ENCODE assay signal across 19 cellular contexts in the genomic region with DNA sequence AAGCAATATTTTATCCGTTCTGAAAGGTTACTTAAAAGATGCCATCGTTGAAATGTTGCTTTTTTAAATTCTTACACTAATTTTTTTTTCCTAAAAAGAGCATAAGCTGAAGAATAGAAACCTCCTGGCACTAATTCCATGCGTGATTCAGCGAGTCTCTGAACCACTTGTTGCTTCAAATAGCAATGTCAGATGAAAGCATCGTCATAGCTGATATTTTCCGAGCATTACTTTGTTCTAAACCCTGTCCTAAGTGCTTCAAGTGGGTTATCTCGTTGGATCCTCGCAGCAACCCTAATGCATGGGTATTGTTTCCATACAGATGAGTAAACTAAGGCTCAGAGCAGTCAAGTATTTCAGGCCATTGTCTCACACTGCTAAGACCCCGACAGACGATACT.
DNase-seq lines count a peak whose midpoint lies in the region; ATAC-seq and TF ChIP-seq lines count a peak whose summit lies in the region.
"Had no signal": no experiment of that assay in that cellular context is flagged by ENCODE, and none has a peak within 500 bp of the region (broad histone marks: within the 10 kb centered on the region; RNA-seq: fewer than 3 reads in every experiment).

No MANE protein-coding gene starts in this region.

- H3K4ac ChIP-seq in IMR-90 (ENCODE audit: low read depth, low read length) = no peak overlapping the region

- dilution Hi-C loops in IMR-90 (cut with HindIII; ENCODE audit: low sequenced_read_pairs, unreplicated experiment) = no loop called here

- no peaks in the 10 kb centered on the region for H3K9me3 ChIP-seq in GM23248 (ENCODE audit: low read depth)
- no peaks in the 10 kb centered on the region for H3K9me3 ChIP-seq in IMR-90 (ENCODE audit: control insufficient read depth, insufficient read depth, low read length)
- H3K9me3 ChIP-seq in psoas muscle = no peaks in the 10 kb centered on the region
- H3K9me3 ChIP-seq: BE2C, SJCRH30 had no signal

- H3K18ac ChIP-seq in IMR-90 (ENCODE audit: low read depth, low read length) = peak overlapping the region; percentile 29; the same call in 1 of the 2 replicates

- H2AFZ ChIP-seq in GM23248 = peak overlapping the region; percentile 95
- peak overlapping the region; percentile 44 for H2AFZ ChIP-seq in IMR-90 (replicated peaks; ENCODE audit: low read length, poor library complexity)

- H3K4me2 ChIP-seq in GM23248 (ENCODE audit: unreplicated experiment) (peak overlapping the region; percentile 85), IMR-90 (ENCODE audit: low read depth, low read length) (peak overlapping the region; percentile 75; the same call in 1 of the 2 replicates)

- no peak for ATAC-seq in IMR-90 (ENCODE audit: low read depth)
- ATAC-seq in psoas muscle = no peak
- ATAC-seq in GM19452 (IDR thresholded peaks at IDR 0.05; ENCODE audit: unreplicated experiment) = no peak
- ATAC-seq in natural killer cell treated with Interleukin-12 subunit alpha and Interleukin-12 subunit beta and Interleukin-15 and Interleukin-18, amount 100 ng/mL, for 72 hours = no peak
- ATAC-seq in GM19395 (IDR thresholded peaks at IDR 0.05; ENCODE audit: unreplicated experiment) = no peak
- ATAC-seq: HepG2 had no signal

- H3K79me1 ChIP-seq in IMR-90 (ENCODE audit: low read depth in 1 of 2, low read length in 2 of 2) = peaks cover 19 to 20% of the 10 kb centered on the region in 2 experiments

- no peak overlapping the region for H4K91ac ChIP-seq in IMR-90 (ENCODE audit: insufficient read depth, low read depth, low read length)

- in situ Hi-C loops in GM23248 (cut with MboI) (no loop called here), IMR-90 (cut with MboI; ENCODE audit: low sequenced_read_pairs) (loop anchor here (25.0 kb wide), 1 partner anchor 1236 kb away; no protein-coding TSS in a partner anchor)

- TF ChIP-seq POLR2A in IMR-90 (IDR thresholded peaks at IDR 0.05; ENCODE audit: low read depth, low read length) = no peak

- intact Hi-C loops in IMR-90 (cut with micrococcal nuclease) = no loop called here
- intact Hi-C loops in psoas muscle (cut with DNase I) = no loop called here

- no peak overlapping the region for H3K27ac ChIP-seq in GM23248
- H3K27ac ChIP-seq in IMR-90 (ENCODE audit: insufficient read depth, low read length) = no peak overlapping the region
- H3K27ac ChIP-seq in coronary artery = peak overlapping the region in 1 of 2 donors; percentile 38
- H3K27ac ChIP-seq in psoas muscle = no peak overlapping the region
- H3K27ac ChIP-seq: SJCRH30 had no signal

- peak overlapping the region in 1 of 2 experiments; percentile 32; a peak in 1 of 4 replicates for H4K8ac ChIP-seq in IMR-90 (ENCODE audit: low read depth in 2 of 2, low read length in 2 of 2)

- H3K27me3 ChIP-seq in GM23248 (replicated peaks; ENCODE audit: insufficient read depth) = no peaks in the 10 kb centered on the region
- no peaks in the 10 kb centered on the region for H3K27me3 ChIP-seq in IMR-90 (ENCODE audit: control insufficient read depth, insufficient read depth, low read length)
- H3K27me3 ChIP-seq in psoas muscle (ENCODE audit: insufficient read depth in 3 of 3, low read length in 2 of 3) = no peaks in the 10 kb centered on the region
- H3K27me3 ChIP-seq: BE2C had no signal

- 91 to 97% methylated on average over 10 of the region's 10 CpGs for WGBS in GM23248 (ENCODE audit: low coverage in 1 of 2, low lambda C conversion rate in 2 of 2, missing lambda C conversion rate in 2 of 2), 2 experiments
- WGBS in IMR-90 (ENCODE audit: extremely low coverage in 2 of 2, insufficient read length in 1 of 2), 2 experiments = 100% methylated on average over 3 of the region's 10 CpGs; no CpG with 5 or more reads in 1 of the 2 experiments
- WGBS in psoas muscle, 3 donors = 72 to 79% (median 78%) methylated on average over 10 of the region's 10 CpGs

- H3K27ac Mint-ChIP-seq in natural killer cell treated with Interleukin-12 subunit alpha and Interleukin-12 subunit beta and Interleukin-15 and Interleukin-18, amount 100 ng/mL, for 72 hours = no peak overlapping the region
- H3K27ac Mint-ChIP-seq: CD8-positive, alpha-beta memory T cell had no signal

- POLR2A ChIA-PET in IMR-90 (lab: Charles Lee; ENCODE audit: unreplicated experiment) = no interaction called here

- DNase-seq in GM23248 (no peak), IMR-90 (peak; percentile 10), coronary artery (ENCODE audit: low spot score) (no peak), psoas muscle (no peak), NCI-H2196 (lab: John Stamatoyannopoulos, UW; ENCODE audit: unreplicated experiment) (no peak)
- DNase-seq in natural killer cell treated with Interleukin-12 subunit alpha and Interleukin-12 subunit beta and Interleukin-15 and Interleukin-18, amount 100 ng/mL, for 72 hours (ENCODE audit: low spot score) = no peak
- DNase-seq: BE2C; CD8-positive, alpha-beta memory T cell; DMS79 treated with DMSO at 0.1 percent for 48 hours; GOT3; NCI-H1105; NCI-H1694; NCI-H446; NCI-H69; RPMI8226; SJCRH30 had no signal

- no peaks in the 10 kb centered on the region for H3K36me3 Mint-ChIP-seq in natural killer cell treated with Interleukin-12 subunit alpha and Interleukin-12 subunit beta and Interleukin-15 and Interleukin-18, amount 100 ng/mL, for 72 hours
- H3K36me3 Mint-ChIP-seq: CD8-positive, alpha-beta memory T cell had no signal

- H3K9ac ChIP-seq in GM23248 = no peak overlapping the region
- H3K9ac ChIP-seq in IMR-90 (ENCODE audit: low read depth, low read length) = no peak overlapping the region

- H3K4me1 Mint-ChIP-seq in natural killer cell treated with Interleukin-12 subunit alpha and Interleukin-12 subunit beta and Interleukin-15 and Interleukin-18, amount 100 ng/mL, for 72 hours (ENCODE audit: low read depth in 2 of 2) = no peaks in the 10 kb centered on the region
- H3K4me1 Mint-ChIP-seq: CD8-positive, alpha-beta memory T cell had no signal

- no TSS peak for BruUV-seq in IMR-90 (replicated peaks; lab: Mats Ljungman, UMichigan)

- H3K4me3 Mint-ChIP-seq in natural killer cell treated with Interleukin-12 subunit alpha and Interleukin-12 subunit beta and Interleukin-15 and Interleukin-18, amount 100 ng/mL, for 72 hours = no peak overlapping the region
- H3K4me3 Mint-ChIP-seq: CD8-positive, alpha-beta memory T cell had no signal

- CTCF ChIA-PET in IMR-90 (lab: Yijun Ruan, JAX) = no interaction called here

- no peak overlapping the region for H3K23ac ChIP-seq in IMR-90 (ENCODE audit: low read depth, low read length)

- TF ChIP-seq CTCF in IMR-90 (conservative IDR thresholded peaks at IDR 0.05; ENCODE audit: low read depth, low read length) = no peak
- no peak for TF ChIP-seq CTCF in coronary artery (IDR thresholded peaks at IDR 0.05)
- TF ChIP-seq CTCF in psoas muscle (IDR thresholded peaks at IDR 0.05) = no peak

- no peaks in the 10 kb centered on the region for H3K79me2 ChIP-seq in GM23248 (ENCODE audit: insufficient read depth)

- no peaks in the 10 kb centered on the region for H3F3A ChIP-seq in GM23248 (ENCODE audit: insufficient read depth)

- no peaks in the 10 kb centered on the region for H3K9me1 ChIP-seq in IMR-90 (ENCODE audit: insufficient read depth, low read length)

- H3K36me3 ChIP-seq in GM23248 (ENCODE audit: low read depth) (no peaks in the 10 kb centered on the region), IMR-90 (ENCODE audit: control insufficient read depth, insufficient read depth, low read length) (peaks cover 3% of the 10 kb centered on the region; the same call in 1 of the 2 replicates), psoas muscle (ENCODE audit: insufficient read depth in 1 of 2, low read depth in 1 of 2) (no peaks in the 10 kb centered on the region)
- H3K36me3 ChIP-seq: BE2C, SJCRH30 had no signal

- no peaks in the 10 kb centered on the region for H4K20me1 ChIP-seq in GM23248 (ENCODE audit: insufficient read depth)
- no peaks in the 10 kb centered on the region for H4K20me1 ChIP-seq in IMR-90 (ENCODE audit: insufficient read depth, low read length)

- H2BK120ac ChIP-seq in IMR-90 (ENCODE audit: low read depth, low read length) = no peak overlapping the region

- H2BK20ac ChIP-seq in IMR-90 (ENCODE audit: low read depth, low read length) = no peak overlapping the region

- H4K5ac ChIP-seq in IMR-90 (ENCODE audit: low read depth, low read length) = peak overlapping the region; percentile 76; the same call in 1 of the 2 replicates

- no peak overlapping the region for H2AK5ac ChIP-seq in IMR-90 (ENCODE audit: low read depth, low read length)

- H3K9me3 Mint-ChIP-seq in natural killer cell treated with Interleukin-12 subunit alpha and Interleukin-12 subunit beta and Interleukin-15 and Interleukin-18, amount 100 ng/mL, for 72 hours = peaks cover 3% of the 10 kb centered on the region

- H3K56ac ChIP-seq in IMR-90 (ENCODE audit: extremely low read depth, insufficient read depth, low read length) = no peak overlapping the region

- H3K4me1 ChIP-seq in GM23248 (ENCODE audit: insufficient read depth) (no peaks in the 10 kb centered on the region), IMR-90 (ENCODE audit: control insufficient read depth, insufficient read depth, low read length) (peaks cover 2% of the 10 kb centered on the region; the same call in 1 of the 2 replicates), psoas muscle (no peaks in the 10 kb centered on the region)
- H3K4me1 ChIP-seq: BE2C, SJCRH30 had no signal

- no peak overlapping the region for H3K14ac ChIP-seq in IMR-90 (replicated peaks; ENCODE audit: low read depth, low read length)

- H2AK9ac ChIP-seq in IMR-90 (replicated peaks; ENCODE audit: low read depth, low read length, poor library complexity) = no peak overlapping the region

- H3K4me3 ChIP-seq in GM23248 (peak overlapping the region; percentile 75; the same call in 1 of the 2 replicates), IMR-90 (ENCODE audit: insufficient read depth, low read depth, low read length) (no peak overlapping the region), coronary artery (peak overlapping the region; percentile 67), psoas muscle (peak overlapping the region; percentile 48)
- H3K4me3 ChIP-seq: SJCRH30 had no signal

- TF ChIP-seq RAD21 in IMR-90 (IDR thresholded peaks at IDR 0.05; ENCODE audit: low read length) = no peak

- H3K9me2 ChIP-seq in GM23248 (ENCODE audit: insufficient read depth) = no peaks in the 10 kb centered on the region

- no peak overlapping the region for H2BK15ac ChIP-seq in IMR-90 (ENCODE audit: low read depth, low read length)

- H3K27me3 Mint-ChIP-seq in natural killer cell treated with Interleukin-12 subunit alpha and Interleukin-12 subunit beta and Interleukin-15 and Interleukin-18, amount 100 ng/mL, for 72 hours = peaks cover 3 to 7% of the 10 kb centered on the region in 2 donors
- H3K27me3 Mint-ChIP-seq: CD8-positive, alpha-beta memory T cell had no signal

- H2BK5ac ChIP-seq in IMR-90 (ENCODE audit: low read depth, low read length, poor library complexity, severe bottlenecking) = no peak overlapping the region

TF ChIP-seq in IMR-90, 13 proteins besides CTCF, POLR2A, EP300 and RAD21 (continues in another document):
- TF ChIP-seq CEBPB (IDR thresholded peaks at IDR 0.05; ENCODE audit: low read depth, low read length) (no peak), MAFK (IDR thresholded peaks at IDR 0.05; ENCODE audit: low read depth, low read length) (no peak)
